Comparison of ENCODE assay signal across 1 cellular context in the genomic region with DNA sequence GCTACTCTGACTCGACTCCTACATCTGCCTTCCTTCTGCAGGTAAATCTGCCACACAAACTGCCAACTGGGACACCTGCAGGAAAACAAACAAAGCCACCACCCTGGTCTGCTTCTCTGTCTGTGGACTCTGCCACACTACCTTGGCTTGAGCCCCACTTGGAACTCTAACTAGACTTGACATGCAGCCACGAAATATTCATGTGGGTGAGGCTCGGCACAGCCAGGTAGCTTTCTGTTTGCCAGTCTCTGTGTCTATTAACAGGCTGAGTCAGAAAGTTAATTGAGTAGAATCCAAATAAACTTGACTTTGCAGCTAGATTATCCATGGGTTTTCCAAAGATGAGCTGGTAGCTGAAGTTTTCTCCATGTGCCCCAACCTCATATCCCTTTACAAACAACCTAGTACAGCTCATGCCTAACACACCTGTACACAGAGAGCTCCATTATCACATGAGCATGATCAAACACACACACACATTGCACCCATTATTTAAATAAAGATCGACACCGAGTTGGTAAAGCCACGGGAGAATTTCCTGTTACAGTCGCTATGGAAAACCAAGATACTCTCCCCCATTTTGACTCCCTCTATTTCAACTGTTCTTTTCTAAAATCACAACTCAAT.
TF ChIP-seq lines count a peak whose summit lies in the region.

No MANE protein-coding gene starts in this region.

TF ChIP-seq in HEK293T, 16 proteins besides CTCF, POLR2A, EP300 and RAD21:
- no peak for TF ChIP-seq NFRKB (IDR thresholded peaks at IDR 0.05)
